ENCODE assay signal across 20 cellular contexts in genomic region chr15:84666373-84666772, GRCh38. TPM values are rescaled to one million over a fixed set of nuclear protein-coding genes. Genes with fewer than 3 reads are reported as not detected.
A peak's percentile ranks its signal among the peaks of the same experiment; 100 is the strongest.
DNase-seq lines count a peak whose midpoint lies in the region; ATAC-seq and TF ChIP-seq lines count a peak whose summit lies in the region.
"Had no signal": no experiment of that assay in that cellular context is flagged by ENCODE, and none has a peak within 500 bp of the region (broad histone marks: within the 10 kb centered on the region; RNA-seq: fewer than 3 reads in every experiment).

No MANE protein-coding gene starts in this region.

- no peaks in the 10 kb centered on the region for H3K4me1 ChIP-seq in CD4-positive, CD25-positive, alpha-beta regulatory T cell (ENCODE audit: control insufficient read depth, insufficient read depth, low read length, poor library complexity, severe bottlenecking)
- no peaks in the 10 kb centered on the region for H3K4me1 ChIP-seq in CD8-positive, alpha-beta memory T cell (ENCODE audit: insufficient read depth, low read length)
- H3K4me1 ChIP-seq in esophagus squamous epithelium (no peaks in the 10 kb centered on the region), MM.1S (ENCODE audit: low read length) (no peaks in the 10 kb centered on the region; the same call in 1 of the 2 replicates)
- H3K4me1 ChIP-seq: neural progenitor cell, upper lobe of right lung had no signal

- no peak for TF ChIP-seq POLR2A in esophagus squamous epithelium (IDR thresholded peaks at IDR 0.05)

- no peaks in the 10 kb centered on the region for H3K9me2 ChIP-seq in MM.1S (replicated peaks; ENCODE audit: insufficient read depth, low read length)

- no peak overlapping the region for H3K4me2 ChIP-seq in MM.1S (ENCODE audit: low read depth, low read length)
- H3K4me2 ChIP-seq: neural progenitor cell had no signal

- TF ChIP-seq CTCF in esophagus squamous epithelium (IDR thresholded peaks at IDR 0.05) (no peak), MM.1S (IDR thresholded peaks at IDR 0.05; ENCODE audit: low read length) (no peak)

- no peaks in the 10 kb centered on the region for H3K27me3 Mint-ChIP-seq in CD4-positive, CD25-positive, alpha-beta regulatory T cell
- H3K27me3 Mint-ChIP-seq in CD8-positive, alpha-beta memory T cell = no peaks in the 10 kb centered on the region
- H3K27me3 Mint-ChIP-seq in activated naive CD8-positive, alpha-beta T cell treated with anti-CD3 and anti-CD28 coated beads, Interleukin-2, amount 10 ng/mL, durations not matched to agents 7 days and 5 days = no peaks in the 10 kb centered on the region

- POLR2A ChIA-PET in CD8-positive, alpha-beta memory T cell (lab: Charles Lee) = no interaction called here
- POLR2A ChIA-PET in activated naive CD8-positive, alpha-beta T cell treated with anti-CD3 and anti-CD28 coated beads, Interleukin-2, amount 10 ng/mL, durations not matched to agents 7 days and 5 days (lab: Charles Lee) = interaction anchor here (0.9 kb wide), 1 partner anchor 51 kb away, joined by 6 read pairs; no protein-coding TSS in a partner anchor

- H3K27me3 ChIP-seq in CD4-positive, CD25-positive, alpha-beta regulatory T cell (ENCODE audit: control insufficient read depth, insufficient read depth, low read length) = no peaks in the 10 kb centered on the region
- H3K27me3 ChIP-seq in CD8-positive, alpha-beta memory T cell (ENCODE audit: insufficient read depth, low read length, poor library complexity, severe bottlenecking) = no peaks in the 10 kb centered on the region
- no peaks in the 10 kb centered on the region for H3K27me3 ChIP-seq in esophagus squamous epithelium
- H3K27me3 ChIP-seq in MM.1S (replicated peaks; ENCODE audit: insufficient read depth, low read length) = no peaks in the 10 kb centered on the region
- H3K27me3 ChIP-seq: dorsolateral prefrontal cortex, neural progenitor cell, upper lobe of right lung had no signal

- no peak overlapping the region for H3K4me3 Mint-ChIP-seq in CD4-positive, CD25-positive, alpha-beta regulatory T cell
- H3K4me3 Mint-ChIP-seq in CD8-positive, alpha-beta memory T cell = no peak overlapping the region
- H3K4me3 Mint-ChIP-seq in activated naive CD8-positive, alpha-beta T cell treated with anti-CD3 and anti-CD28 coated beads, Interleukin-2, amount 10 ng/mL, durations not matched to agents 7 days and 5 days = no peak overlapping the region
- H3K4me3 Mint-ChIP-seq: neural progenitor cell had no signal

- H3K9me3 Mint-ChIP-seq in CD4-positive, CD25-positive, alpha-beta regulatory T cell = peaks cover 0 to 2% (median 0%) of the 10 kb centered on the region in 7 donors
- no peaks in the 10 kb centered on the region for H3K9me3 Mint-ChIP-seq in CD8-positive, alpha-beta memory T cell
- no peaks in the 10 kb centered on the region for H3K9me3 Mint-ChIP-seq in activated naive CD8-positive, alpha-beta T cell treated with anti-CD3 and anti-CD28 coated beads, Interleukin-2, amount 10 ng/mL, durations not matched to agents 7 days and 5 days
- H3K9me3 Mint-ChIP-seq: neural progenitor cell had no signal

- H3F3A ChIP-seq in MM.1S (ENCODE audit: insufficient read depth, low read length) = no peaks in the 10 kb centered on the region

- H3K36me3 ChIP-seq in CD4-positive, CD25-positive, alpha-beta regulatory T cell (ENCODE audit: control insufficient read depth, insufficient read depth, low read length) = peaks cover 48% of the 10 kb centered on the region
- peaks cover 24% of the 10 kb centered on the region for H3K36me3 ChIP-seq in CD8-positive, alpha-beta memory T cell (ENCODE audit: insufficient read depth, low read length)
- H3K36me3 ChIP-seq in esophagus squamous epithelium (peaks cover 0 to 79% (median 0%) of the 10 kb centered on the region in 3 donors), MM.1S (replicated peaks; ENCODE audit: insufficient read depth, low read length) (peaks cover 8% of the 10 kb centered on the region)

- H2AFZ ChIP-seq in MM.1S (ENCODE audit: low read length) = no peak overlapping the region
- H2AFZ ChIP-seq: neural progenitor cell had no signal

- WGBS in esophagus squamous epithelium, 2 donors = 79 to 83% methylated on average over 2 of the region's 2 CpGs

- H3K36me3 Mint-ChIP-seq in CD4-positive, CD25-positive, alpha-beta regulatory T cell = peaks cover 29% of the 10 kb centered on the region
- H3K36me3 Mint-ChIP-seq in CD8-positive, alpha-beta memory T cell = peaks cover 4 to 58% (median 13%) of the 10 kb centered on the region in 3 donors
- H3K36me3 Mint-ChIP-seq in activated naive CD8-positive, alpha-beta T cell treated with anti-CD3 and anti-CD28 coated beads, Interleukin-2, amount 10 ng/mL, durations not matched to agents 7 days and 5 days = peaks cover 28% of the 10 kb centered on the region

- peaks cover under 1 to 8% (median 7%) of the 10 kb centered on the region in 4 donors for H3K4me1 Mint-ChIP-seq in CD4-positive, CD25-positive, alpha-beta regulatory T cell
- H3K4me1 Mint-ChIP-seq in CD8-positive, alpha-beta memory T cell = no peaks in the 10 kb centered on the region
- H3K4me1 Mint-ChIP-seq in activated naive CD8-positive, alpha-beta T cell treated with anti-CD3 and anti-CD28 coated beads, Interleukin-2, amount 10 ng/mL, durations not matched to agents 7 days and 5 days = peaks cover 2% of the 10 kb centered on the region
- H3K4me1 Mint-ChIP-seq: neural progenitor cell had no signal

- no peak overlapping the region for H3K27ac ChIP-seq in CD4-positive, CD25-positive, alpha-beta regulatory T cell (ENCODE audit: insufficient read depth, low read length, poor library complexity, severe bottlenecking)
- H3K27ac ChIP-seq in CD8-positive, alpha-beta memory T cell (ENCODE audit: low read depth, low read length) = no peak overlapping the region
- H3K27ac ChIP-seq in esophagus squamous epithelium (no peak overlapping the region), MM.1S (ENCODE audit: low read length) (no peak overlapping the region)
- H3K27ac ChIP-seq: dorsolateral prefrontal cortex, HL-60, neural progenitor cell, upper lobe of right lung had no signal

- CTCF ChIA-PET in CD8-positive, alpha-beta memory T cell (lab: Charles Lee) = no interaction called here

- peak overlapping the region; percentile 65 to 89 (median 67) for H3K27ac Mint-ChIP-seq in CD4-positive, CD25-positive, alpha-beta regulatory T cell
- H3K27ac Mint-ChIP-seq in CD8-positive, alpha-beta memory T cell = peak overlapping the region; percentile 8 to 77 (median 51)
- peak overlapping the region; percentile 40 for H3K27ac Mint-ChIP-seq in activated naive CD8-positive, alpha-beta T cell treated with anti-CD3 and anti-CD28 coated beads, Interleukin-2, amount 10 ng/mL, durations not matched to agents 7 days and 5 days
- H3K27ac Mint-ChIP-seq: neural progenitor cell had no signal

- no peak overlapping the region for H3K4me3 ChIP-seq in CD4-positive, CD25-positive, alpha-beta regulatory T cell (ENCODE audit: low read depth, low read length)
- H3K4me3 ChIP-seq in CD8-positive, alpha-beta memory T cell (ENCODE audit: low read length) = no peak overlapping the region
- no peak overlapping the region for H3K4me3 ChIP-seq in esophagus squamous epithelium
- H3K4me3 ChIP-seq in MM.1S (ENCODE audit: low read length) = no peak overlapping the region
- H3K4me3 ChIP-seq: dorsolateral prefrontal cortex, neural progenitor cell, upper lobe of right lung had no signal

- H4K20me1 ChIP-seq in MM.1S (ENCODE audit: insufficient read depth, low read length) = no peaks in the 10 kb centered on the region

- DNase-seq in CD4-positive, CD25-positive, alpha-beta regulatory T cell = no peak
- DNase-seq in CD8-positive, alpha-beta memory T cell = no peak
- no peak for DNase-seq in activated naive CD8-positive, alpha-beta T cell treated with anti-CD3 and anti-CD28 coated beads, Interleukin-2, amount 10 ng/mL, durations not matched to agents 7 days and 5 days
- DNase-seq in iris pigment epithelial cell (ENCODE audit: low read depth) (peak; percentile 59), esophagus squamous epithelium (lab: John Stamatoyannopoulos, UW) (no peak), MM.1S (no peak), hypothalamus (lab: John Stamatoyannopoulos, UW) (no peak)
- DNase-seq: Calu3; caudate nucleus; dorsolateral prefrontal cortex; left colon; midbrain; NCI-H1436; NCI-H2171; Right ventricle myocardium superior; stimulated activated CD4-positive, alpha-beta T cell treated with anti-CD3 and anti-CD28 coated beads, Interleukin-4, amount 100 ng/mL, for 4 hours; SW 1271; upper lobe of right lung had no signal

- intact Hi-C loops in esophagus squamous epithelium (cut with DNase I) = no loop called here

- ATAC-seq in CD4-positive, CD25-positive, alpha-beta regulatory T cell (ENCODE audit: low read depth in 2 of 2) = no peak
- no peak for ATAC-seq in activated naive CD8-positive, alpha-beta T cell treated with anti-CD3 and anti-CD28 coated beads, Interleukin-2, amount 10 ng/mL, durations not matched to agents 7 days and 5 days (ENCODE audit: low read depth)
- ATAC-seq: left colon, upper lobe of right lung had no signal

- H3K9ac ChIP-seq in MM.1S (ENCODE audit: low read length) = no peak overlapping the region
- H3K9ac ChIP-seq: neural progenitor cell had no signal

- H3K79me2 ChIP-seq in MM.1S (ENCODE audit: low read length) = no peaks in the 10 kb centered on the region

- no peaks in the 10 kb centered on the region for H3K9me3 ChIP-seq in CD4-positive, CD25-positive, alpha-beta regulatory T cell (ENCODE audit: control insufficient read depth in 2 of 2, low read length in 2 of 2)
- no peaks in the 10 kb centered on the region for H3K9me3 ChIP-seq in CD8-positive, alpha-beta memory T cell (ENCODE audit: low read length)
- H3K9me3 ChIP-seq in esophagus squamous epithelium (no peaks in the 10 kb centered on the region), MM.1S (replicated peaks; ENCODE audit: insufficient read depth, low read length) (no peaks in the 10 kb centered on the region)
- H3K9me3 ChIP-seq: upper lobe of right lung had no signal

RNA-seq across cellular contexts. Expression of gene NMB, which starts 8.4 kb away (rescaled TPM):
- total RNA-seq in CD4-positive, CD25-positive, alpha-beta regulatory T cell = 2.2 TPM
- polyA plus RNA-seq in CD4-positive, CD25-positive, alpha-beta regulatory T cell = 1 to 10 TPM; 5.5 to 7.1 (median 6.7) TPM
- total RNA-seq in CD8-positive, alpha-beta memory T cell = 1 to 10 TPM; 3.6 to 5.2 TPM
- polyA plus RNA-seq in CD8-positive, alpha-beta memory T cell = 3.9 TPM
- 1 to 10 TPM; 1.1 to 1.7 TPM for total RNA-seq in activated naive CD8-positive, alpha-beta T cell treated with anti-CD3 and anti-CD28 coated beads, Interleukin-2, amount 10 ng/mL, durations not matched to agents 7 days and 5 days
- 10 to 100 TPM in 3 of 4 donors, 1 to 10 TPM in 1; 2.3 to 20.6 (median 11.0) TPM for total RNA-seq in esophagus squamous epithelium

RNA-seq across cellular contexts. Expression of gene WDR73, which starts 12.3 kb away (rescaled TPM):
- 19.6 TPM for total RNA-seq in CD4-positive, CD25-positive, alpha-beta regulatory T cell
- 10 to 100 TPM; 12.9 to 19.2 (median 16.1) TPM for polyA plus RNA-seq in CD4-positive, CD25-positive, alpha-beta regulatory T cell
- total RNA-seq in CD8-positive, alpha-beta memory T cell = 10 to 100 TPM; 26.7 to 27.7 TPM
- 14.8 TPM for polyA plus RNA-seq in CD8-positive, alpha-beta memory T cell
- 10 to 100 TPM; 26.8 to 27.9 TPM for total RNA-seq in activated naive CD8-positive, alpha-beta T cell treated with anti-CD3 and anti-CD28 coated beads, Interleukin-2, amount 10 ng/mL, durations not matched to agents 7 days and 5 days
- total RNA-seq in esophagus squamous epithelium = 10 to 100 TPM; 14.1 to 27.5 (median 16.5) TPM

RNA-seq across cellular contexts. Expression of gene SEC11A, which starts 49.6 kb away (rescaled TPM):
- total RNA-seq in CD4-positive, CD25-positive, alpha-beta regulatory T cell = 72.9 TPM
- polyA plus RNA-seq in CD4-positive, CD25-positive, alpha-beta regulatory T cell = 100 to 1,000 TPM; 152 to 186 (median 163) TPM
- 100 to 1,000 TPM; 132 to 133 TPM for total RNA-seq in CD8-positive, alpha-beta memory T cell
- 134 TPM for polyA plus RNA-seq in CD8-positive, alpha-beta memory T cell
- total RNA-seq in activated naive CD8-positive, alpha-beta T cell treated with anti-CD3 and anti-CD28 coated beads, Interleukin-2, amount 10 ng/mL, durations not matched to agents 7 days and 5 days = 10 to 100 TPM; 97.1 to 99.1 TPM
- 100 to 1,000 TPM in 1 of 4 donors, 10 to 100 TPM in 3; 54.1 to 103 (median 72.8) TPM for total RNA-seq in esophagus squamous epithelium
